In genomic region chr15:70486012-70486411, GRCh38 we compare ENCODE assay signal across 18 cellular contexts.
DNase-seq lines count a peak whose midpoint lies in the region; ATAC-seq and TF ChIP-seq lines count a peak whose summit lies in the region.
"Had no signal": no experiment of that assay in that cellular context is flagged by ENCODE, and none has a peak within 500 bp of the region (broad histone marks: within the 10 kb centered on the region; RNA-seq: fewer than 3 reads in every experiment).

No MANE protein-coding gene starts in this region.

- peak overlapping the region; percentile 2 to 27; a peak in 2 of 4 replicates for H4K8ac ChIP-seq in IMR-90 (ENCODE audit: low read depth in 2 of 2, low read length in 2 of 2)

- H3K4me3 Mint-ChIP-seq in CD14-positive monocyte (peak overlapping the region; percentile 34 to 35), natural killer cell (peak overlapping the region; percentile 37)
- peak overlapping the region; percentile 33 for H3K4me3 Mint-ChIP-seq in activated T-helper 2 cell treated with anti-CD3 and anti-CD28 coated beads, Interferon-gamma antibody, Interleukin-2, Interleukin-4, amounts not matched to agents 10 μg/mL and 5 μg/mL and 100 μg/mL, durations not matched to agents 14 hours and 24 hours and 36 hours (ENCODE audit: low read depth)
- no peak overlapping the region for H3K4me3 Mint-ChIP-seq in activated CD4-positive, alpha-beta T cell treated with anti-CD3 and anti-CD28 coated beads for 36 hours

- no peak overlapping the region for H2BK5ac ChIP-seq in IMR-90 (ENCODE audit: low read depth, low read length, poor library complexity, severe bottlenecking)

- peak overlapping the region; percentile 5 for H2BK120ac ChIP-seq in IMR-90 (ENCODE audit: low read depth, low read length)

- H3K56ac ChIP-seq in IMR-90 (ENCODE audit: extremely low read depth, insufficient read depth, low read length): no peak overlapping the region

- H3K27ac Mint-ChIP-seq in CD14-positive monocyte: peak overlapping the region; percentile 97 to 100 (median 99)
- H3K27ac Mint-ChIP-seq in activated T-helper 2 cell treated with anti-CD3 and anti-CD28 coated beads, Interferon-gamma antibody, Interleukin-2, Interleukin-4, amounts not matched to agents 10 μg/mL and 5 μg/mL and 100 μg/mL, durations not matched to agents 14 hours and 24 hours and 36 hours: peak overlapping the region; percentile 75
- peak overlapping the region in 1 of 2 donors; percentile 86 for H3K27ac Mint-ChIP-seq in natural killer cell
- no peak overlapping the region for H3K27ac Mint-ChIP-seq in activated CD4-positive, alpha-beta T cell treated with anti-CD3 and anti-CD28 coated beads for 36 hours
- H3K27ac Mint-ChIP-seq: IgD-negative memory B cell had no signal

- CTCF ChIA-PET in IMR-90 (lab: Yijun Ruan, JAX): interaction anchor here (0.5 kb wide), 1 partner anchor 929 kb away, joined by 3 read pairs; no protein-coding TSS in a partner anchor
- CTCF ChIA-PET in activated CD4-positive, alpha-beta T cell treated with anti-CD3 and anti-CD28 coated beads for 36 hours (lab: Charles Lee): interaction anchor here (0.6 to 4.6 kb wide), 9 partner anchors 11 to 1295 kb away, joined by 3 to 27 read pairs (median 3); no protein-coding TSS in a partner anchor

- H4K91ac ChIP-seq in IMR-90 (ENCODE audit: insufficient read depth, low read depth, low read length): peak overlapping the region; percentile 53; the same call in 1 of the 2 replicates

- 0 out of 2 replicates have a peak overlapping the region, but pooled peaks have one; percentile 6 for H2AK5ac ChIP-seq in IMR-90 (ENCODE audit: low read depth, low read length)

- H4K5ac ChIP-seq in IMR-90 (ENCODE audit: low read depth, low read length): no peak overlapping the region

- H3K27me3 ChIP-seq in IMR-90 (ENCODE audit: control insufficient read depth, insufficient read depth, low read length) (peaks cover 22% of the 10 kb centered on the region), body of pancreas (no peaks in the 10 kb centered on the region)
- H3K27me3 ChIP-seq: BE2C, colonic mucosa, right atrium auricular region, suprapubic skin had no signal

- no TSS peak for BruUV-seq in IMR-90 (replicated peaks; lab: Mats Ljungman, UMichigan)

- POLR2A ChIA-PET in IMR-90 (lab: Charles Lee; ENCODE audit: unreplicated experiment): no interaction called here
- POLR2A ChIA-PET in activated CD4-positive, alpha-beta T cell treated with anti-CD3 and anti-CD28 coated beads for 36 hours (lab: Charles Lee): interaction anchor here (0.5 to 1.2 kb wide), 4 partner anchors 11 to 430 kb away, joined by 3 to 7 read pairs (median 4); partner anchors contain the start of gene TLE3

- peak overlapping the region; percentile 56 for H3K4ac ChIP-seq in IMR-90 (ENCODE audit: low read depth, low read length)

- H3K14ac ChIP-seq in IMR-90 (replicated peaks; ENCODE audit: low read depth, low read length): no peak overlapping the region; the same call in 1 of the 2 replicates

- no peaks in the 10 kb centered on the region for H3K9me3 ChIP-seq in IMR-90 (ENCODE audit: control insufficient read depth, insufficient read depth, low read length)
- H3K9me3 ChIP-seq in body of pancreas: no peaks in the 10 kb centered on the region
- H3K9me3 ChIP-seq: BE2C, colonic mucosa, right atrium auricular region, suprapubic skin had no signal

- H3K9me3 Mint-ChIP-seq in CD14-positive monocyte (peaks cover 0 to 2% (median 0%) of the 10 kb centered on the region in 7 donors), natural killer cell (no peaks in the 10 kb centered on the region)
- no peaks in the 10 kb centered on the region for H3K9me3 Mint-ChIP-seq in activated T-helper 2 cell treated with anti-CD3 and anti-CD28 coated beads, Interferon-gamma antibody, Interleukin-2, Interleukin-4, amounts not matched to agents 10 μg/mL and 5 μg/mL and 100 μg/mL, durations not matched to agents 14 hours and 24 hours and 36 hours
- no peaks in the 10 kb centered on the region for H3K9me3 Mint-ChIP-seq in activated CD4-positive, alpha-beta T cell treated with anti-CD3 and anti-CD28 coated beads for 36 hours (ENCODE audit: low read depth)
- H3K9me3 Mint-ChIP-seq: IgD-negative memory B cell had no signal

- H2BK20ac ChIP-seq in IMR-90 (ENCODE audit: low read depth, low read length): 0 out of 2 replicates have a peak overlapping the region, but pooled peaks have one; percentile 6

- no peak overlapping the region for H2AK9ac ChIP-seq in IMR-90 (replicated peaks; ENCODE audit: low read depth, low read length, poor library complexity)

- TF ChIP-seq CTCF in CD14-positive monocyte (IDR thresholded peaks at IDR 0.05): no peak
- no peak for TF ChIP-seq CTCF in IMR-90 (conservative IDR thresholded peaks at IDR 0.05; ENCODE audit: low read depth, low read length)
- TF ChIP-seq CTCF in natural killer cell (IDR thresholded peaks at IDR 0.05): no peak
- no peak for TF ChIP-seq CTCF in body of pancreas (IDR thresholded peaks at IDR 0.05)

- H3K4me1 ChIP-seq in IMR-90 (ENCODE audit: control insufficient read depth, insufficient read depth, low read length) (peaks cover 12% of the 10 kb centered on the region), body of pancreas (no peaks in the 10 kb centered on the region)
- H3K4me1 ChIP-seq: BE2C, colonic mucosa, right atrium auricular region, suprapubic skin had no signal

- H3K23ac ChIP-seq in IMR-90 (ENCODE audit: low read depth, low read length): peak overlapping the region; percentile 6; the same call in 1 of the 2 replicates

- H3K4me1 Mint-ChIP-seq in CD14-positive monocyte (peaks cover 90% of the 10 kb centered on the region), natural killer cell (peaks cover 30 to 67% of the 10 kb centered on the region in 2 donors)
- peaks cover 51% of the 10 kb centered on the region for H3K4me1 Mint-ChIP-seq in activated T-helper 2 cell treated with anti-CD3 and anti-CD28 coated beads, Interferon-gamma antibody, Interleukin-2, Interleukin-4, amounts not matched to agents 10 μg/mL and 5 μg/mL and 100 μg/mL, durations not matched to agents 14 hours and 24 hours and 36 hours (ENCODE audit: low read depth)
- peaks cover 36% of the 10 kb centered on the region for H3K4me1 Mint-ChIP-seq in activated CD4-positive, alpha-beta T cell treated with anti-CD3 and anti-CD28 coated beads for 36 hours

- H3K4me3 ChIP-seq in IMR-90 (ENCODE audit: insufficient read depth, low read depth, low read length) (no peak overlapping the region), body of pancreas (no peak overlapping the region)
- H3K4me3 ChIP-seq: colonic mucosa, right atrium auricular region, suprapubic skin had no signal

- in situ Hi-C loops in IMR-90 (cut with MboI; ENCODE audit: low sequenced_read_pairs): loop anchor here (10.0 to 25.0 kb wide), 4 partner anchors 399 to 1011 kb away; partner anchors contain the start of gene TLE3

- 0 out of 2 replicates have a peak, but pooled peaks cover 6% of the 10 kb centered on the region for H3K9me1 ChIP-seq in IMR-90 (ENCODE audit: insufficient read depth, low read length)

- peaks cover 8% of the 10 kb centered on the region for H4K20me1 ChIP-seq in IMR-90 (ENCODE audit: insufficient read depth, low read length)

- H2BK15ac ChIP-seq in IMR-90 (ENCODE audit: low read depth, low read length): no peak overlapping the region; the same call in 2 of the 3 replicates

- peaks cover 14 to 24% of the 10 kb centered on the region in 2 donors for H3K36me3 Mint-ChIP-seq in CD14-positive monocyte
- no peaks in the 10 kb centered on the region for H3K36me3 Mint-ChIP-seq in activated T-helper 2 cell treated with anti-CD3 and anti-CD28 coated beads, Interferon-gamma antibody, Interleukin-2, Interleukin-4, amounts not matched to agents 10 μg/mL and 5 μg/mL and 100 μg/mL, durations not matched to agents 14 hours and 24 hours and 36 hours (ENCODE audit: low read depth)
- H3K36me3 Mint-ChIP-seq in natural killer cell: no peaks in the 10 kb centered on the region
- no peaks in the 10 kb centered on the region for H3K36me3 Mint-ChIP-seq in activated CD4-positive, alpha-beta T cell treated with anti-CD3 and anti-CD28 coated beads for 36 hours (ENCODE audit: low read depth)
- H3K36me3 Mint-ChIP-seq: IgD-negative memory B cell had no signal

- no peaks in the 10 kb centered on the region for H3K79me1 ChIP-seq in IMR-90 (ENCODE audit: low read depth in 1 of 2, low read length in 2 of 2)

- DNase-seq in CD14-positive monocyte (ENCODE audit: low spot score) (no peak), IMR-90 (no peak), natural killer cell (no peak), NOMO-1 (lab: John Stamatoyannopoulos, UW; ENCODE audit: unreplicated experiment in 2 of 2) (no peak), body of pancreas (no peak), MV-4-11 (lab: John Stamatoyannopoulos, UW) (no peak)
- DNase-seq in activated T-helper 2 cell treated with anti-CD3 and anti-CD28 coated beads, Interferon-gamma antibody, Interleukin-2, Interleukin-4, amounts not matched to agents 10 μg/mL and 5 μg/mL and 100 μg/mL, durations not matched to agents 14 hours and 24 hours and 36 hours (ENCODE audit: low spot score): no peak
- DNase-seq in activated CD4-positive, alpha-beta T cell treated with anti-CD3 and anti-CD28 coated beads for 36 hours: no peak
- DNase-seq: activated gamma-delta T cell, BE2C, colonic mucosa, left colon, NCI-H1105, NCI-H69 had no signal

- no peak overlapping the region for H3K4me2 ChIP-seq in IMR-90 (ENCODE audit: low read depth, low read length)

- TF ChIP-seq POLR2A in IMR-90 (IDR thresholded peaks at IDR 0.05; ENCODE audit: low read depth, low read length): no peak
- no peak for TF ChIP-seq POLR2A in body of pancreas (IDR thresholded peaks at IDR 0.05)

- H3K36me3 ChIP-seq in IMR-90 (ENCODE audit: control insufficient read depth, insufficient read depth, low read length) (no peaks in the 10 kb centered on the region), body of pancreas (replicated peaks in 1 of 2; ENCODE audit: insufficient read depth in 1 of 2, low read depth in 2 of 2) (no peaks in the 10 kb centered on the region)
- H3K36me3 ChIP-seq: BE2C, colonic mucosa, right atrium auricular region, suprapubic skin had no signal

- WGBS in IMR-90 (ENCODE audit: extremely low coverage in 2 of 2, insufficient read length in 1 of 2), 2 experiments: no CpG with 5 or more reads among the region's 2 CpGs
- WGBS in body of pancreas, 2 donors: 63 to 96% methylated on average over 2 of the region's 2 CpGs

- dilution Hi-C loops in IMR-90 (cut with HindIII; ENCODE audit: low sequenced_read_pairs, unreplicated experiment): no loop called here

- H3K27me3 Mint-ChIP-seq in CD14-positive monocyte (ENCODE audit: low read depth in 3 of 3): peaks cover 9 to 24% (median 11%) of the 10 kb centered on the region in 3 donors
- peaks cover 53% of the 10 kb centered on the region for H3K27me3 Mint-ChIP-seq in activated T-helper 2 cell treated with anti-CD3 and anti-CD28 coated beads, Interferon-gamma antibody, Interleukin-2, Interleukin-4, amounts not matched to agents 10 μg/mL and 5 μg/mL and 100 μg/mL, durations not matched to agents 14 hours and 24 hours and 36 hours (ENCODE audit: low read depth)
- H3K27me3 Mint-ChIP-seq in natural killer cell (ENCODE audit: low read depth in 2 of 2): peaks cover 39 to 41% of the 10 kb centered on the region in 2 donors
- H3K27me3 Mint-ChIP-seq in activated CD4-positive, alpha-beta T cell treated with anti-CD3 and anti-CD28 coated beads for 36 hours: peaks cover 40% of the 10 kb centered on the region

- H3K27ac ChIP-seq in IMR-90 (ENCODE audit: insufficient read depth, low read length) (no peak overlapping the region), body of pancreas (peak overlapping the region in 1 of 4 donors; percentile 4)
- H3K27ac ChIP-seq: colonic mucosa, right atrium auricular region, suprapubic skin had no signal

- H3K18ac ChIP-seq in IMR-90 (ENCODE audit: low read depth, low read length): peak overlapping the region; percentile 3

- no peak for ATAC-seq in IMR-90 (ENCODE audit: low read depth)
- no peak for ATAC-seq in natural killer cell
- no peak for ATAC-seq in body of pancreas
- ATAC-seq in activated CD4-positive, alpha-beta T cell treated with anti-CD3 and anti-CD28 coated beads for 36 hours: no peak
- ATAC-seq: left colon, SK-N-SH treated with all-trans-retinoic acid at 6 μM for 48 hours had no signal

- no peak overlapping the region for H2AFZ ChIP-seq in IMR-90 (replicated peaks; ENCODE audit: low read length, poor library complexity)

- no peak overlapping the region for H3K9ac ChIP-seq in IMR-90 (ENCODE audit: low read depth, low read length)

- intact Hi-C loops in CD14-positive monocyte (cut with micrococcal nuclease) (loop anchor here (1.0 to 5.0 kb wide), 4 partner anchors 23 to 389 kb away; partner anchors contain the start of gene TLE3 (in 1 of the 2)), IMR-90 (cut with micrococcal nuclease) (loop anchor here (2.0 kb wide), 1 partner anchor 389 kb away; the partner anchor contains the start of gene TLE3), natural killer cell (cut with micrococcal nuclease) (loop anchor here (1.0 to 10.0 kb wide), 5 partner anchors 229 to 909 kb away; no protein-coding TSS in a partner anchor), body of pancreas (cut with DNase I) (loop anchor here (5.0 to 10.0 kb wide), 2 partner anchors 911 to 1009 kb away; no protein-coding TSS in a partner anchor)
- intact Hi-C loops in activated T-helper 2 cell treated with anti-CD3 and anti-CD28 coated beads, Interferon-gamma antibody, Interleukin-2, Interleukin-4, amounts not matched to agents 10 μg/mL and 5 μg/mL and 100 μg/mL, durations not matched to agents 14 hours and 24 hours and 36 hours (cut with micrococcal nuclease): loop anchor here (1.0 to 2.0 kb wide), 9 partner anchors 8 to 911 kb away; no protein-coding TSS in a partner anchor
- intact Hi-C loops in activated CD4-positive, alpha-beta T cell treated with anti-CD3 and anti-CD28 coated beads for 36 hours (cut with DNase I, micrococcal nuclease): loop anchor here (1.0 to 5.0 kb wide), 8 partner anchors 25 to 774 kb away; no protein-coding TSS in a partner anchor

- TF ChIP-seq RAD21 in IMR-90 (IDR thresholded peaks at IDR 0.05; ENCODE audit: low read length): no peak
